ENCODE assay signal across 1 cellular context in genomic region chr15:75641603-75642002, GRCh38.
A peak's percentile ranks its signal among the peaks of the same experiment; 100 is the strongest.
TF ChIP-seq lines count a peak whose summit lies in the region.

No MANE protein-coding gene starts in this region.

TF ChIP-seq in HepG2, 621 proteins besides CTCF, POLR2A, EP300 and RAD21 (continued from another document and continues in another):
- TF ChIP-seq CREB1 (IDR thresholded peaks at IDR 0.05) = no peak
- TF ChIP-seq CREB1 (CRISPR knock-in tag; IDR thresholded peaks at IDR 0.05) = no peak
- TF ChIP-seq ZHX1 (CRISPR knock-in tag; IDR thresholded peaks at IDR 0.05; ENCODE audit: low read depth) = no peak
- TF ChIP-seq ZNF574 (CRISPR knock-in tag; IDR thresholded peaks at IDR 0.05) = no peak
- no peak for TF ChIP-seq ZNF317 (CRISPR knock-in tag; IDR thresholded peaks at IDR 0.05)
- no peak for TF ChIP-seq PRPF4 (IDR thresholded peaks at IDR 0.05; ENCODE audit: low read depth, low read length, poor library complexity, severe bottlenecking)
- TF ChIP-seq ZNF660 (CRISPR knock-in tag; IDR thresholded peaks at IDR 0.05; ENCODE audit: borderline replicate concordance, low read depth) = no peak
- no peak for TF ChIP-seq ZFP1 (CRISPR knock-in tag; IDR thresholded peaks at IDR 0.05)
- TF ChIP-seq KDM6A (CRISPR knock-in tag; IDR thresholded peaks at IDR 0.05; ENCODE audit: low read depth) = no peak
- no peak for TF ChIP-seq ZNF432 (CRISPR knock-in tag; IDR thresholded peaks at IDR 0.05; ENCODE audit: borderline replicate concordance)
- no peak for TF ChIP-seq GPN1 (CRISPR knock-in tag; IDR thresholded peaks at IDR 0.05; ENCODE audit: borderline replicate concordance)
- no peak for TF ChIP-seq POLR2G (IDR thresholded peaks at IDR 0.05; ENCODE audit: low read depth, low read length)
- TF ChIP-seq BCL6 (CRISPR knock-in tag; IDR thresholded peaks at IDR 0.05) = 0 out of 2 replicates have a peak, but pooled peaks have one; percentile 13
- TF ChIP-seq, protein P1, sequence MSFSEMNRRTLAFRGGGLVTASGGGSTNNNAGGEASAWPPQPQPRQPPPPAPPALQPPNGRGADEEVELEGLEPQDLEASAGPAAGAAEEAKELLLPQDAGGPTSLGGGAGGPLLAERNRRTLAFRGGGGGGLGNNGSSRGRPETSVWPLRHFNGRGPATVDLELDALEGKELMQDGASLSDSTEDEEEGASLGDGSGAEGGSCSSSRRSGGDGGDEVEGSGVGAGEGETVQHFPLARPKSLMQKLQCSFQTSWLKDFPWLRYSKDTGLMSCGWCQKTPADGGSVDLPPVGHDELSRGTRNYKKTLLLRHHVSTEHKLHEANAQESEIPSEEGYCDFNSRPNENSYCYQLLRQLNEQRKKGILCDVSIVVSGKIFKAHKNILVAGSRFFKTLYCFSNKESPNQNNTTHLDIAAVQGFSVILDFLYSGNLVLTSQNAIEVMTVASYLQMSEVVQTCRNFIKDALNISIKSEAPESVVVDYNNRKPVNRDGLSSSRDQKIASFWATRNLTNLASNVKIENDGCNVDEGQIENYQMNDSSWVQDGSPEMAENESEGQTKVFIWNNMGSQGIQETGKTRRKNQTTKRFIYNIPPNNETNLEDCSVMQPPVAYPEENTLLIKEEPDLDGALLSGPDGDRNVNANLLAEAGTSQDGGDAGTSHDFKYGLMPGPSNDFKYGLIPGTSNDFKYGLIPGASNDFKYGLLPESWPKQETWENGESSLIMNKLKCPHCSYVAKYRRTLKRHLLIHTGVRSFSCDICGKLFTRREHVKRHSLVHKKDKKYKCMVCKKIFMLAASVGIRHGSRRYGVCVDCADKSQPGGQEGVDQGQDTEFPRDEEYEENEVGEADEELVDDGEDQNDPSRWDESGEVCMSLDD (CRISPR knock-in tag; IDR thresholded peaks at IDR 0.05; ENCODE audit: borderline replicate concordance) = no peak
- TF ChIP-seq ATF7 (IDR thresholded peaks at IDR 0.05) = no peak
- no peak for TF ChIP-seq ATF7 (CRISPR knock-in tag; IDR thresholded peaks at IDR 0.05)
- TF ChIP-seq RNF2 (conservative IDR thresholded peaks at IDR 0.05; ENCODE audit: low read depth) = no peak
- TF ChIP-seq FOXK1 (CRISPR knock-in tag; IDR thresholded peaks at IDR 0.05; ENCODE audit: borderline replicate concordance, low read depth) = 0 out of 2 replicates have a peak, but pooled peaks have one; percentile 35
- peak; percentile 61; the same call in 1 of the 2 replicates for TF ChIP-seq MIXL1 (CRISPR knock-in tag; IDR thresholded peaks at IDR 0.05)
- no peak for TF ChIP-seq ZNF598 (CRISPR knock-in tag; IDR thresholded peaks at IDR 0.05; ENCODE audit: borderline replicate concordance)
- TF ChIP-seq ZNF550 (CRISPR knock-in tag; IDR thresholded peaks at IDR 0.05; ENCODE audit: borderline replicate concordance) = no peak
- TF ChIP-seq ZSCAN20 (CRISPR knock-in tag; IDR thresholded peaks at IDR 0.05; ENCODE audit: borderline replicate concordance) = no peak
- no peak for TF ChIP-seq TOE1 (CRISPR knock-in tag; IDR thresholded peaks at IDR 0.05)
- TF ChIP-seq MTA3 (CRISPR knock-in tag; IDR thresholded peaks at IDR 0.05) = no peak
- TF ChIP-seq ADNP (CRISPR knock-in tag; IDR thresholded peaks at IDR 0.05) = no peak
- TF ChIP-seq EHMT2 (IDR thresholded peaks at IDR 0.05; ENCODE audit: borderline replicate concordance, low read depth, low read length) = no peak
- TF ChIP-seq, protein P2, sequence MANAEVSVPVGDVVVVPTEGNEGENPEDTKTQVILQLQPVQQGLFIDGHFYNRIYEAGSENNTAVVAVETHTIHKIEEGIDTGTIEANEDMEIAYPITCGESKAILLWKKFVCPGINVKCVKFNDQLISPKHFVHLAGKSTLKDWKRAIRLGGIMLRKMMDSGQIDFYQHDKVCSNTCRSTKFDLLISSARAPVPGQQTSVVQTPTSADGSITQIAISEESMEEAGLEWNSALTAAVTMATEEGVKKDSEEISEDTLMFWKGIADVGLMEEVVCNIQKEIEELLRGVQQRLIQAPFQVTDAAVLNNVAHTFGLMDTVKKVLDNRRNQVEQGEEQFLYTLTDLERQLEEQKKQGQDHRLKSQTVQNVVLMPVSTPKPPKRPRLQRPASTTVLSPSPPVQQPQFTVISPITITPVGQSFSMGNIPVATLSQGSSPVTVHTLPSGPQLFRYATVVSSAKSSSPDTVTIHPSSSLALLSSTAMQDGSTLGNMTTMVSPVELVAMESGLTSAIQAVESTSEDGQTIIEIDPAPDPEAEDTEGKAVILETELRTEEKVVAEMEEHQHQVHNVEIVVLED (CRISPR knock-in tag; IDR thresholded peaks at IDR 0.05; ENCODE audit: borderline replicate concordance) = no peak
- TF ChIP-seq RXRA (CRISPR knock-in tag; IDR thresholded peaks at IDR 0.05) = no peak
- TF ChIP-seq TBP (CRISPR knock-in tag; IDR thresholded peaks at IDR 0.05) = no peak
- no peak for TF ChIP-seq IRF9 (CRISPR knock-in tag; IDR thresholded peaks at IDR 0.05; ENCODE audit: borderline replicate concordance)
- TF ChIP-seq, protein P3, sequence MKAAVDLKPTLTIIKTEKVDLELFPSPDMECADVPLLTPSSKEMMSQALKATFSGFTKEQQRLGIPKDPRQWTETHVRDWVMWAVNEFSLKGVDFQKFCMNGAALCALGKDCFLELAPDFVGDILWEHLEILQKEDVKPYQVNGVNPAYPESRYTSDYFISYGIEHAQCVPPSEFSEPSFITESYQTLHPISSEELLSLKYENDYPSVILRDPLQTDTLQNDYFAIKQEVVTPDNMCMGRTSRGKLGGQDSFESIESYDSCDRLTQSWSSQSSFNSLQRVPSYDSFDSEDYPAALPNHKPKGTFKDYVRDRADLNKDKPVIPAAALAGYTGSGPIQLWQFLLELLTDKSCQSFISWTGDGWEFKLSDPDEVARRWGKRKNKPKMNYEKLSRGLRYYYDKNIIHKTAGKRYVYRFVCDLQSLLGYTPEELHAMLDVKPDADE (CRISPR knock-in tag; IDR thresholded peaks at IDR 0.05) = no peak
- TF ChIP-seq ZNF766 (CRISPR knock-in tag; IDR thresholded peaks at IDR 0.05; ENCODE audit: borderline replicate concordance) = no peak
- TF ChIP-seq AGO1 (IDR thresholded peaks at IDR 0.05; ENCODE audit: low read depth, low read length, poor library complexity, severe bottlenecking) = no peak
- TF ChIP-seq CREBL2 (CRISPR knock-in tag; IDR thresholded peaks at IDR 0.05; ENCODE audit: borderline replicate concordance) = no peak
- no peak for TF ChIP-seq CENPT (CRISPR knock-in tag; IDR thresholded peaks at IDR 0.05; ENCODE audit: low read depth)
- TF ChIP-seq, protein P4, sequence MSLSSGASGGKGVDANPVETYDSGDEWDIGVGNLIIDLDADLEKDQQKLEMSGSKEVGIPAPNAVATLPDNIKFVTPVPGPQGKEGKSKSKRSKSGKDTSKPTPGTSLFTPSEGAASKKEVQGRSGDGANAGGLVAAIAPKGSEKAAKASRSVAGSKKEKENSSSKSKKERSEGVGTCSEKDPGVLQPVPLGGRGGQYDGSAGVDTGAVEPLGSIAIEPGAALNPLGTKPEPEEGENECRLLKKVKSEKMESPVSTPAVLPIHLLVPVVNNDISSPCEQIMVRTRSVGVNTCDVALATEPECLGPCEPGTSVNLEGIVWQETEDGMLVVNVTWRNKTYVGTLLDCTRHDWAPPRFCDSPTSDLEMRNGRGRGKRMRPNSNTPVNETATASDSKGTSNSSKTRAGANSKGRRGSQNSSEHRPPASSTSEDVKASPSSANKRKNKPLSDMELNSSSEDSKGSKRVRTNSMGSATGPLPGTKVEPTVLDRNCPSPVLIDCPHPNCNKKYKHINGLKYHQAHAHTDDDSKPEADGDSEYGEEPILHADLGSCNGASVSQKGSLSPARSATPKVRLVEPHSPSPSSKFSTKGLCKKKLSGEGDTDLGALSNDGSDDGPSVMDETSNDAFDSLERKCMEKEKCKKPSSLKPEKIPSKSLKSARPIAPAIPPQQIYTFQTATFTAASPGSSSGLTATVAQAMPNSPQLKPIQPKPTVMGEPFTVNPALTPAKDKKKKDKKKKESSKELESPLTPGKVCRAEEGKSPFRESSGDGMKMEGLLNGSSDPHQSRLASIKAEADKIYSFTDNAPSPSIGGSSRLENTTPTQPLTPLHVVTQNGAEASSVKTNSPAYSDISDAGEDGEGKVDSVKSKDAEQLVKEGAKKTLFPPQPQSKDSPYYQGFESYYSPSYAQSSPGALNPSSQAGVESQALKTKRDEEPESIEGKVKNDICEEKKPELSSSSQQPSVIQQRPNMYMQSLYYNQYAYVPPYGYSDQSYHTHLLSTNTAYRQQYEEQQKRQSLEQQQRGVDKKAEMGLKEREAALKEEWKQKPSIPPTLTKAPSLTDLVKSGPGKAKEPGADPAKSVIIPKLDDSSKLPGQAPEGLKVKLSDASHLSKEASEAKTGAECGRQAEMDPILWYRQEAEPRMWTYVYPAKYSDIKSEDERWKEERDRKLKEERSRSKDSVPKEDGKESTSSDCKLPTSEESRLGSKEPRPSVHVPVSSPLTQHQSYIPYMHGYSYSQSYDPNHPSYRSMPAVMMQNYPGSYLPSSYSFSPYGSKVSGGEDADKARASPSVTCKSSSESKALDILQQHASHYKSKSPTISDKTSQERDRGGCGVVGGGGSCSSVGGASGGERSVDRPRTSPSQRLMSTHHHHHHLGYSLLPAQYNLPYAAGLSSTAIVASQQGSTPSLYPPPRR (CRISPR knock-in tag; IDR thresholded peaks at IDR 0.05; ENCODE audit: borderline replicate concordance) = peak; percentile 44; the same call in 1 of the 2 replicates
- no peak for TF ChIP-seq ZNF564 (CRISPR knock-in tag; IDR thresholded peaks at IDR 0.05)
- TF ChIP-seq HHEX (CRISPR knock-in tag; IDR thresholded peaks at IDR 0.05) = no peak
- TF ChIP-seq, protein P5, sequence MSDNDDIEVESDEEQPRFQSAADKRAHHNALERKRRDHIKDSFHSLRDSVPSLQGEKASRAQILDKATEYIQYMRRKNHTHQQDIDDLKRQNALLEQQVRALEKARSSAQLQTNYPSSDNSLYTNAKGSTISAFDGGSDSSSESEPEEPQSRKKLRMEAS (IDR thresholded peaks at IDR 0.05) = no peak
- TF ChIP-seq PRDM4 (CRISPR knock-in tag; IDR thresholded peaks at IDR 0.05; ENCODE audit: borderline replicate concordance) = no peak
- TF ChIP-seq RBFOX2 (IDR thresholded peaks at IDR 0.05; ENCODE audit: low read depth, low read length) = no peak
